In genomic region chr3:64381369-64381768, GRCh38 we compare ENCODE assay signal across 25 cellular contexts.
"Had no signal": no experiment of that assay in that cellular context is flagged by ENCODE, and none has a peak within 500 bp of the region (broad histone marks: within the 10 kb centered on the region; RNA-seq: fewer than 3 reads in every experiment).

No MANE protein-coding gene starts in this region.

- DNase-seq: dorsolateral prefrontal cortex; effector CD4-positive, alpha-beta T cell; foreskin fibroblast; gastrocnemius medialis; head of caudate nucleus; left cardiac atrium; left lung; mesendoderm; midbrain; naive thymus-derived CD8-positive, alpha-beta T cell; nephron progenitor cell; nucleus accumbens; sigmoid colon; spleen; stimulated activated CD4-positive, alpha-beta T cell treated with anti-CD3 and anti-CD28 coated beads, Interleukin-4, amount 100 ng/mL, for 4 hours; stimulated activated naive CD8-positive, alpha-beta T cell treated with anti-CD3 and anti-CD28 coated beads, Interleukin-15, Interleukin-2, amounts not matched to agents 100 U/mL and 50 U/mL, for 24 hours had no signal

- H2AFZ ChIP-seq: hepatocyte had no signal

- H3K27ac ChIP-seq: dorsolateral prefrontal cortex, gastrocnemius medialis, hepatocyte, prostate gland, right atrium auricular region, sigmoid colon, skin epidermis, spleen, thoracic aorta, tibial nerve, vagina had no signal

- H3K4me3 Mint-ChIP-seq: naive thymus-derived CD8-positive, alpha-beta T cell; nephron progenitor cell; stimulated activated memory B cell treated with anti-CD40 and anti-IgM and Interleukin-4, amounts not matched to agents 10 μg/mL and 1 μg/mL and 100 μg/mL, for 72 hours had no signal

- H3K4me1 ChIP-seq: gastrocnemius medialis, prostate gland, right atrium auricular region, sigmoid colon, spleen, tibial nerve, vagina had no signal

- H3K36me3 Mint-ChIP-seq: naive thymus-derived CD8-positive, alpha-beta T cell; stimulated activated memory B cell treated with anti-CD40 and anti-IgM and Interleukin-4, amounts not matched to agents 10 μg/mL and 1 μg/mL and 100 μg/mL, for 72 hours had no signal

- H3K27me3 ChIP-seq: dorsolateral prefrontal cortex, gastrocnemius medialis, hepatocyte, left lung, right atrium auricular region, sigmoid colon, spleen, tibial nerve, vagina had no signal

- H3K4me2 ChIP-seq: hepatocyte had no signal

- H3K79me2 ChIP-seq: hepatocyte had no signal

- H3K27me3 Mint-ChIP-seq: stimulated activated memory B cell treated with anti-CD40 and anti-IgM and Interleukin-4, amounts not matched to agents 10 μg/mL and 1 μg/mL and 100 μg/mL, for 72 hours had no signal

- H3K4me1 Mint-ChIP-seq: naive thymus-derived CD8-positive, alpha-beta T cell; stimulated activated memory B cell treated with anti-CD40 and anti-IgM and Interleukin-4, amounts not matched to agents 10 μg/mL and 1 μg/mL and 100 μg/mL, for 72 hours had no signal

- H3K9me3 ChIP-seq: gastrocnemius medialis, left lung, prostate gland, sigmoid colon, spleen, thoracic aorta, tibial nerve, vagina had no signal

- H3K36me3 ChIP-seq: gastrocnemius medialis, left lung, prostate gland, right atrium auricular region, sigmoid colon, spleen, thoracic aorta, tibial nerve, vagina had no signal

- ATAC-seq: gastrocnemius medialis; left cardiac atrium; left lung; naive thymus-derived CD8-positive, alpha-beta T cell; stimulated activated memory B cell treated with anti-CD40 and anti-IgM and Interleukin-4, amounts not matched to agents 10 μg/mL and 1 μg/mL and 100 μg/mL, for 72 hours; stimulated activated naive CD8-positive, alpha-beta T cell treated with anti-CD3 and anti-CD28 coated beads, Interleukin-15, Interleukin-2, amounts not matched to agents 100 U/mL and 50 U/mL, for 24 hours had no signal

- H3K27ac Mint-ChIP-seq: naive thymus-derived CD8-positive, alpha-beta T cell; nephron progenitor cell; stimulated activated memory B cell treated with anti-CD40 and anti-IgM and Interleukin-4, amounts not matched to agents 10 μg/mL and 1 μg/mL and 100 μg/mL, for 72 hours had no signal

- H3K4me3 ChIP-seq: dorsolateral prefrontal cortex, gastrocnemius medialis, hepatocyte, left lung, prostate gland, right atrium auricular region, sigmoid colon, skin epidermis, spleen, thoracic aorta, tibial nerve, vagina had no signal

- FAIRE-seq: colon had no signal
